13 cellular contexts compared by ENCODE assay signal in genomic region chr1:53896673-53897229, GRCh38. TPM values are rescaled to one million over a fixed set of nuclear protein-coding genes. Genes with fewer than 3 reads are reported as not detected.
DNase-seq lines count a peak whose midpoint lies in the region; ATAC-seq and TF ChIP-seq lines count a peak whose summit lies in the region.
"Had no signal": no experiment of that assay in that cellular context is flagged by ENCODE, and none has a peak within 500 bp of the region (broad histone marks: within the 10 kb centered on the region; RNA-seq: fewer than 3 reads in every experiment).

No MANE protein-coding gene starts in this region.

- WGBS in lung, 2 donors: 61 to 85% methylated on average over 2 of the region's 2 CpGs

- intact Hi-C loops in colonic mucosa (cut with DNase I): no loop called here
- intact Hi-C loops in CD4-positive, alpha-beta memory T cell (cut with micrococcal nuclease): no loop called here

- H3K9me3 ChIP-seq in colonic mucosa: no peaks in the 10 kb centered on the region
- no peaks in the 10 kb centered on the region for H3K9me3 ChIP-seq in lung (ENCODE audit: control insufficient read depth in 2 of 2, insufficient read depth in 1 of 2, low read length in 1 of 2)
- H3K9me3 ChIP-seq in CD4-positive, alpha-beta memory T cell (ENCODE audit: control insufficient read depth in 1 of 2, low read length in 2 of 2): no peaks in the 10 kb centered on the region
- H3K9me3 ChIP-seq: BLaER1 had no signal

- H3K9me3 Mint-ChIP-seq in CD4-positive, alpha-beta memory T cell: no peaks in the 10 kb centered on the region
- H3K9me3 Mint-ChIP-seq: naive B cell had no signal

- ATAC-seq in lung (ENCODE audit: insufficient read depth, low FRiP score): peak; percentile 12
- ATAC-seq in HG03196 (IDR thresholded peaks at IDR 0.05; ENCODE audit: unreplicated experiment): no peak
- ATAC-seq in GM18907 (IDR thresholded peaks at IDR 0.05; ENCODE audit: unreplicated experiment): no peak

- H3K27ac ChIP-seq in colonic mucosa: peak overlapping the region; percentile 38
- no peak overlapping the region for H3K27ac ChIP-seq in lung (ENCODE audit: low read depth in 1 of 2, low read length in 1 of 2)
- no peak overlapping the region for H3K27ac ChIP-seq in CD4-positive, alpha-beta memory T cell (ENCODE audit: low read depth, low read length)
- H3K27ac ChIP-seq: BLaER1 had no signal

- no peak for TF ChIP-seq CTCF in colonic mucosa (IDR thresholded peaks at IDR 0.05)
- TF ChIP-seq CTCF in lung (IDR thresholded peaks at IDR 0.05; ENCODE audit: control extremely low read depth, extremely low read depth): no peak

- in situ Hi-C loops in ACHN (cut with HindIII; ENCODE audit: low pct_ligation_motif_present, low pct_unique_long_range_greater_than_20kb, low sequenced_read_pairs): no loop called here

- H3K4me3 ChIP-seq in colonic mucosa (no peak overlapping the region), lung (no peak overlapping the region)
- H3K4me3 ChIP-seq in CD4-positive, alpha-beta memory T cell (ENCODE audit: low read length in 2 of 2): no peak overlapping the region
- H3K4me3 ChIP-seq: BLaER1 had no signal

- no peaks in the 10 kb centered on the region for H3K4me1 Mint-ChIP-seq in CD4-positive, alpha-beta memory T cell

- H3K36me3 ChIP-seq in colonic mucosa (no peaks in the 10 kb centered on the region), lung (ENCODE audit: control insufficient read depth in 2 of 2, insufficient read depth in 2 of 2, low read length in 2 of 2) (no peaks in the 10 kb centered on the region)
- no peaks in the 10 kb centered on the region for H3K36me3 ChIP-seq in CD4-positive, alpha-beta memory T cell (ENCODE audit: insufficient read depth, low read length)
- H3K36me3 ChIP-seq: BLaER1 had no signal

- peak; percentile 66 for DNase-seq in ACHN
- DNase-seq in MV-4-11 (lab: John Stamatoyannopoulos, UW): peak; percentile 72
- DNase-seq in colonic mucosa: no peak
- no peak for DNase-seq in lung (ENCODE audit: low spot score)
- no peak for DNase-seq in stimulated activated CD4-positive, alpha-beta T cell treated with anti-CD3 and anti-CD28 coated beads, Interleukin-4, amount 100 ng/mL, for 1 hour
- no peak for DNase-seq in CD4-positive, alpha-beta memory T cell
- DNase-seq: MM.1S, naive B cell had no signal

- no peak overlapping the region for H3K4me3 Mint-ChIP-seq in CD4-positive, alpha-beta memory T cell
- H3K4me3 Mint-ChIP-seq: naive B cell had no signal

- POLR2A ChIA-PET in CD4-positive, alpha-beta memory T cell (lab: Charles Lee; ENCODE audit: partially characterized antibody): no interaction called here

- no peak overlapping the region for H3K27ac Mint-ChIP-seq in CD4-positive, alpha-beta memory T cell
- H3K27ac Mint-ChIP-seq: naive B cell had no signal

- peaks cover 0 to 3% of the 10 kb centered on the region in 2 donors for H3K36me3 Mint-ChIP-seq in CD4-positive, alpha-beta memory T cell
- H3K36me3 Mint-ChIP-seq: naive B cell had no signal

- H3K27me3 Mint-ChIP-seq in CD4-positive, alpha-beta memory T cell: peaks cover 0 to 6% of the 10 kb centered on the region in 2 donors

- H3K4me1 ChIP-seq in colonic mucosa (peaks cover 6% of the 10 kb centered on the region), lung (ENCODE audit: control insufficient read depth in 2 of 2, insufficient read depth in 2 of 2, low read length in 2 of 2) (no peaks in the 10 kb centered on the region)
- H3K4me1 ChIP-seq in CD4-positive, alpha-beta memory T cell (ENCODE audit: insufficient read depth, low read length): no peaks in the 10 kb centered on the region

- H3K27me3 ChIP-seq in colonic mucosa: no peaks in the 10 kb centered on the region
- H3K27me3 ChIP-seq in lung (ENCODE audit: control insufficient read depth, insufficient read depth): no peaks in the 10 kb centered on the region
- no peaks in the 10 kb centered on the region for H3K27me3 ChIP-seq in CD4-positive, alpha-beta memory T cell (ENCODE audit: insufficient read depth, low read length)
- H3K27me3 ChIP-seq: BLaER1 had no signal

- H3K9ac ChIP-seq in colonic mucosa (ENCODE audit: low read depth in 2 of 2, low read length in 2 of 2): no peak overlapping the region
- H3K9ac ChIP-seq: BLaER1 had no signal

- CTCF ChIA-PET in CD4-positive, alpha-beta memory T cell (lab: Charles Lee; ENCODE audit: partially characterized antibody): no interaction called here

RNA-seq across cellular contexts. Expression of gene DIO1, which starts 2.8 kb away (rescaled TPM):
- under 1 TPM in 1 of 2 donors, not detected in 1; 0.32 TPM for total RNA-seq in colonic mucosa
- total RNA-seq in lung: 1 to 10 TPM; 1.1 to 1.9 TPM
- under 1 TPM; 0.24 to 0.41 TPM for polyA plus RNA-seq in lung
- total RNA-seq in CD4-positive, alpha-beta memory T cell: not detected
- not detected for polyA plus RNA-seq in CD4-positive, alpha-beta memory T cell
- total RNA-seq: activated CD8-positive, alpha-beta memory T cell treated with anti-CD3 and anti-CD28 coated beads for 36 hours; dermis microvascular lymphatic vessel endothelial cell had no signal

RNA-seq across cellular contexts. Expression of gene YIPF1, which starts 7.2 kb away (rescaled TPM):
- total RNA-seq in colonic mucosa: 10 to 100 TPM; 30.4 to 35.3 TPM
- total RNA-seq in lung: 10 to 100 TPM; 23.3 to 26.8 TPM
- 10 to 100 TPM; 19.9 to 33.3 TPM for polyA plus RNA-seq in lung
- 10 to 100 TPM; 14.8 to 15.2 TPM for total RNA-seq in CD4-positive, alpha-beta memory T cell
- 10 to 100 TPM; 25.2 to 30.5 TPM for polyA plus RNA-seq in CD4-positive, alpha-beta memory T cell

RNA-seq across cellular contexts. Expression of gene IFT25, which starts 48.7 kb away (rescaled TPM):
- total RNA-seq in colonic mucosa (10 to 100 TPM; 15.1 to 17.5 TPM), lung (10 to 100 TPM; 27.9 to 46.1 TPM)
- polyA plus RNA-seq in lung: 10 to 100 TPM; 18.2 to 35.3 TPM
- 10 to 100 TPM; 47.2 to 50.3 TPM for total RNA-seq in CD4-positive, alpha-beta memory T cell
- 10 to 100 TPM; 45.5 to 65.4 TPM for polyA plus RNA-seq in CD4-positive, alpha-beta memory T cell

RNA-seq across cellular contexts. Expression of gene LRRC42, which starts 49.4 kb away (rescaled TPM):
- total RNA-seq in colonic mucosa (10 to 100 TPM; 23.2 to 24.8 TPM), lung (10 to 100 TPM; 16.8 to 17.3 TPM)
- 10 to 100 TPM in 1 of 2 donors, 1 to 10 TPM in 1; 7.7 to 17.8 TPM for polyA plus RNA-seq in lung
- total RNA-seq in CD4-positive, alpha-beta memory T cell: 1 to 10 TPM; 7.3 to 8.7 TPM
- polyA plus RNA-seq in CD4-positive, alpha-beta memory T cell: 1 to 10 TPM; 4.7 to 8.4 TPM

RNA-seq across cellular contexts. Expression of gene NDC1, which starts 58.7 kb away (rescaled TPM):
- total RNA-seq in colonic mucosa: 10 to 100 TPM; 17.3 to 39.4 TPM
- 10 to 100 TPM in 1 of 2 donors, 1 to 10 TPM in 1; 8.7 to 16.7 TPM for total RNA-seq in lung
- polyA plus RNA-seq in lung: 1 to 10 TPM; 3.9 to 6.4 TPM
- total RNA-seq in CD4-positive, alpha-beta memory T cell: 10 to 100 TPM; 10.9 to 11.0 TPM
- polyA plus RNA-seq in CD4-positive, alpha-beta memory T cell: 1 to 10 TPM; 4.4 to 7.8 TPM

Comparison
In these comparisons a context has a peak if more than half of its experiments do, and no peak if none do; other contexts are left out.
1. DNase-seq: peak in ACHN (single experiment) and MV-4-11 (single experiment); none in colonic mucosa (single experiment), lung (single experiment), stimulated activated CD4-positive, alpha-beta T cell treated with anti-CD3 and anti-CD28 coated beads, Interleukin-4, amount 100 ng/mL, for 1 hour (single experiment) and CD4-positive, alpha-beta memory T cell (0 of 5).